Comparison of ENCODE assay signal across 18 cellular contexts in genomic region chr19:1166872-1167573, GRCh38. TPM values are rescaled to one million over a fixed set of nuclear protein-coding genes. Genes with fewer than 3 reads are reported as not detected.
DNase-seq lines count a peak whose midpoint lies in the region; ATAC-seq, FAIRE-seq and TF ChIP-seq lines count a peak whose summit lies in the region.
"Had no signal": no experiment of that assay in that cellular context is flagged by ENCODE, and none has a peak within 500 bp of the region (broad histone marks: within the 10 kb centered on the region; RNA-seq: fewer than 3 reads in every experiment).

No MANE protein-coding gene starts in this region.

- no peaks in the 10 kb centered on the region for H3K27me3 ChIP-seq in H9 (ENCODE audit: insufficient read depth, low read length)
- H3K27me3 ChIP-seq: SJSA1 had no signal

- no peak overlapping the region for H2BK5ac ChIP-seq in H9 (ENCODE audit: insufficient read length, low read length)

- H4K91ac ChIP-seq in H9 (ENCODE audit: insufficient read length, low read depth, low read length) = no peak overlapping the region

- no peak for FAIRE-seq in kidney (lab: Jason Lieb, UNC)

- H2AFZ ChIP-seq in H9 (ENCODE audit: low read length) = no peak overlapping the region
- H2AFZ ChIP-seq: GM23248 had no signal

- H3K9ac ChIP-seq in kidney (ENCODE audit: low read length in 2 of 2) (peak overlapping the region in 1 of 2 donors; percentile 8), H9 (ENCODE audit: extremely low read depth, insufficient read length, low read length) (no peak overlapping the region)
- H3K9ac ChIP-seq: GM23248 had no signal

- no peak overlapping the region for H2AK5ac ChIP-seq in H9 (ENCODE audit: insufficient read length, low read length)

- H4K8ac ChIP-seq in H9 (replicated peaks; ENCODE audit: insufficient read length, low read depth, low read length) = no peak overlapping the region

- no peak overlapping the region for H3K4me2 ChIP-seq in H9 (ENCODE audit: insufficient read depth, insufficient read length, low read length)

- H3K27me3 Mint-ChIP-seq in WTC11 (ENCODE audit: low read depth) = no peaks in the 10 kb centered on the region
- H3K27me3 Mint-ChIP-seq in activated CD8-positive, alpha-beta T cell treated with anti-CD3 and anti-CD28 coated beads, Interleukin-2, amount 10 ng/mL, durations not matched to agents 7 days and 5 days (ENCODE audit: low read depth) = no peaks in the 10 kb centered on the region
- no peaks in the 10 kb centered on the region for H3K27me3 Mint-ChIP-seq in progenitor cell of endocrine pancreas
- H3K27me3 Mint-ChIP-seq in H9 (ENCODE audit: low read depth) = no peaks in the 10 kb centered on the region; the same call in 1 of the 2 replicates

- no peaks in the 10 kb centered on the region for H3K23me2 ChIP-seq in H9 (ENCODE audit: insufficient read length, low read depth, low read length, poor library complexity, severe bottlenecking)

- no peak overlapping the region for H2BK120ac ChIP-seq in H9 (ENCODE audit: low read depth, low read length, poor library complexity, severe bottlenecking)

- no peak overlapping the region for H3T11ph ChIP-seq in H9 (ENCODE audit: low read length)

- H3K27ac Mint-ChIP-seq in WTC11 (peak overlapping the region; percentile 68; the same call in 1 of the 2 replicates), progenitor cell of endocrine pancreas (no peak overlapping the region), H9 (peak overlapping the region in 1 of 3 experiments; percentile 18; a peak in 2 of 7 replicates)
- no peak overlapping the region for H3K27ac Mint-ChIP-seq in activated CD8-positive, alpha-beta T cell treated with anti-CD3 and anti-CD28 coated beads, Interleukin-2, amount 10 ng/mL, durations not matched to agents 7 days and 5 days

- no peak overlapping the region for H4K5ac ChIP-seq in H9 (ENCODE audit: insufficient read length, low read depth, low read length)

- peaks cover 0 to 3% of the 10 kb centered on the region in 2 donors for H3K36me3 ChIP-seq in kidney (ENCODE audit: control insufficient read depth in 1 of 2, insufficient read depth in 2 of 2, low read length in 2 of 2)
- H3K36me3 ChIP-seq: prostate gland had no signal

- TF ChIP-seq CTCF in C4-2B (conservative IDR thresholded peaks at IDR 0.05) (no peak), WTC11 (IDR thresholded peaks at IDR 0.05) (no peak), kidney (IDR thresholded peaks at IDR 0.05; ENCODE audit: borderline replicate concordance, extremely low read depth, insufficient read depth) (no peak), progenitor cell of endocrine pancreas (IDR thresholded peaks at IDR 0.05; ENCODE audit: unreplicated experiment) (no peak), H9 (conservative IDR thresholded peaks at IDR 0.05) (no peak)

- no peak for ATAC-seq in WTC11
- no peak for ATAC-seq in activated CD8-positive, alpha-beta T cell treated with anti-CD3 and anti-CD28 coated beads, Interleukin-2, amount 10 ng/mL, durations not matched to agents 7 days and 5 days
- ATAC-seq: stimulated activated naive CD8-positive, alpha-beta T cell treated with anti-CD3 and anti-CD28 coated beads, Interleukin-15, Interleukin-2, amounts not matched to agents 100 U/mL and 50 U/mL, for 24 hours had no signal

- no peak overlapping the region for H3K18ac ChIP-seq in H9 (ENCODE audit: insufficient read length, low read depth, low read length)

- no peak overlapping the region for H3K23ac ChIP-seq in H9 (ENCODE audit: insufficient read length, low read depth, low read length)

- H3K14ac ChIP-seq in H9 (ENCODE audit: insufficient read depth, low read length) = no peak overlapping the region; the same call in 1 of the 2 replicates

- H2BK12ac ChIP-seq in H9 (ENCODE audit: insufficient read length, low read depth, low read length) = no peak overlapping the region

- H3K4me1 Mint-ChIP-seq in WTC11 (peaks cover 28% of the 10 kb centered on the region), progenitor cell of endocrine pancreas (ENCODE audit: low read depth) (peaks cover 12% of the 10 kb centered on the region), H9 (peaks cover 19 to 28% of the 10 kb centered on the region in 2 experiments)
- peaks cover 16% of the 10 kb centered on the region for H3K4me1 Mint-ChIP-seq in activated CD8-positive, alpha-beta T cell treated with anti-CD3 and anti-CD28 coated beads, Interleukin-2, amount 10 ng/mL, durations not matched to agents 7 days and 5 days (ENCODE audit: low read depth)

- peak; percentile 13 for DNase-seq in WTC11 (ENCODE audit: low spot score)
- DNase-seq in kidney = peak; percentile 73
- peak; percentile 77 for DNase-seq in posterior vena cava (ENCODE audit: low spot score)
- DNase-seq in activated CD8-positive, alpha-beta T cell treated with anti-CD3 and anti-CD28 coated beads, Interleukin-2, amount 10 ng/mL, durations not matched to agents 7 days and 5 days = no peak
- no peak for DNase-seq in activated CD4-positive, alpha-beta T cell treated with anti-CD3 and anti-CD28 coated beads for 1 hour
- no peak for DNase-seq in progenitor cell of endocrine pancreas (ENCODE audit: low spot score, unreplicated experiment)
- DNase-seq in H9 = no peak
- DNase-seq: activated CD8-positive, alpha-beta memory T cell treated with anti-CD3 and anti-CD28 coated beads, Interleukin-2, amount 50 U/mL, for 48 hours; activated naive CD4-positive, alpha-beta T cell treated with Interleukin-2 at 50 U/mL for 16 hours; COR-L47; erythroblast; GM23248; NCI-H1694 treated with DMSO at 0.1 percent for 48 hours; NCI-H446; stimulated activated naive CD8-positive, alpha-beta T cell treated with anti-CD3 and anti-CD28 coated beads, Interleukin-15, Interleukin-2, amounts not matched to agents 100 U/mL and 50 U/mL, for 24 hours had no signal

- no peak overlapping the region for H3K4ac ChIP-seq in H9 (ENCODE audit: low read depth, low read length)

- no peak overlapping the region for H2BK15ac ChIP-seq in H9 (ENCODE audit: low read depth, low read length)

- no peak overlapping the region for H3K4me3 Mint-ChIP-seq in WTC11
- H3K4me3 Mint-ChIP-seq in activated CD8-positive, alpha-beta T cell treated with anti-CD3 and anti-CD28 coated beads, Interleukin-2, amount 10 ng/mL, durations not matched to agents 7 days and 5 days = no peak overlapping the region
- no peak overlapping the region for H3K4me3 Mint-ChIP-seq in progenitor cell of endocrine pancreas (ENCODE audit: low read depth)
- H3K4me3 Mint-ChIP-seq in H9 = no peak overlapping the region

- no CpG with 5 or more reads among the region's 33 CpGs for WGBS in H9 (ENCODE audit: extremely low coverage, insufficient read length, low lambda C conversion rate)

- POLR2A ChIA-PET in WTC11 (lab: Charles Lee) = no interaction called here
- POLR2A ChIA-PET in activated CD8-positive, alpha-beta T cell treated with anti-CD3 and anti-CD28 coated beads, Interleukin-2, amount 10 ng/mL, durations not matched to agents 7 days and 5 days (lab: Charles Lee) = no interaction called here

- H3K4me1 ChIP-seq in kidney (ENCODE audit: control insufficient read depth in 1 of 2, insufficient read depth in 1 of 2, low read depth in 1 of 2, low read length in 2 of 2) = peaks cover 33 to 56% of the 10 kb centered on the region in 2 donors
- H3K4me1 ChIP-seq in H9 (ENCODE audit: insufficient read depth, low read length) = no peaks in the 10 kb centered on the region

- H3K79me1 ChIP-seq in H9 (ENCODE audit: insufficient read depth, low read depth, low read length, poor library complexity, severe bottlenecking) = peaks cover 3% of the 10 kb centered on the region

- H3K4me3 ChIP-seq in kidney (ENCODE audit: low read length in 2 of 2) = no peak overlapping the region
- H3K4me3 ChIP-seq: GM23248, prostate gland, SJSA1 had no signal

- intact Hi-C loops in kidney (cut with DNase I) (no loop called here), posterior vena cava (cut with DNase I) (no loop called here)

- H3K56ac ChIP-seq in H9 (ENCODE audit: insufficient read length, low read depth, low read length) = no peak overlapping the region

- no peak overlapping the region for H2BK20ac ChIP-seq in H9 (ENCODE audit: low read depth, low read length, poor library complexity, severe bottlenecking)

- H3K27ac ChIP-seq in C4-2B (peak overlapping the region; percentile 99), kidney (ENCODE audit: low read depth in 2 of 2, low read length in 2 of 2) (peak overlapping the region; percentile 60 to 71), H9 (ENCODE audit: insufficient read length, low read depth, low read length) (no peak overlapping the region)
- H3K27ac ChIP-seq: GM23248, prostate gland, SJSA1 had no signal

- peaks cover 12% of the 10 kb centered on the region; the same call in 1 of the 2 replicates for H3K79me2 ChIP-seq in H9 (ENCODE audit: insufficient read depth, low read length)

- CTCF ChIA-PET in WTC11 (lab: Charles Lee) = interaction anchor here (0.7 to 2.6 kb wide), 3 partner anchors 17 to 55 kb away, joined by 3 to 8 read pairs (median 4); no protein-coding TSS in a partner anchor
- CTCF ChIA-PET in activated CD8-positive, alpha-beta T cell treated with anti-CD3 and anti-CD28 coated beads, Interleukin-2, amount 10 ng/mL, durations not matched to agents 7 days and 5 days (lab: Charles Lee) = interaction anchor here (1.8 kb wide), 1 partner anchor 54 kb away, joined by 6 read pairs; no protein-coding TSS in a partner anchor

- H3K9me3 ChIP-seq in kidney (ENCODE audit: control insufficient read depth in 1 of 2, low read length in 2 of 2) = no peaks in the 10 kb centered on the region
- H3K9me3 ChIP-seq in H9 (ENCODE audit: control insufficient read depth, low read depth, low read length) = no peaks in the 10 kb centered on the region
- H3K9me3 ChIP-seq: prostate gland had no signal

- no peaks in the 10 kb centered on the region; the same call in 1 of the 2 replicates for H3K36me3 Mint-ChIP-seq in WTC11
- peaks cover 16% of the 10 kb centered on the region for H3K36me3 Mint-ChIP-seq in activated CD8-positive, alpha-beta T cell treated with anti-CD3 and anti-CD28 coated beads, Interleukin-2, amount 10 ng/mL, durations not matched to agents 7 days and 5 days (ENCODE audit: low read depth)
- H3K36me3 Mint-ChIP-seq in progenitor cell of endocrine pancreas (ENCODE audit: insufficient read depth) = peaks cover 3% of the 10 kb centered on the region
- peaks cover 1 to 12% (median 7%) of the 10 kb centered on the region in 3 experiments for H3K36me3 Mint-ChIP-seq in H9 (ENCODE audit: insufficient read depth in 1 of 3, low read depth in 3 of 3)

- H3K9me3 Mint-ChIP-seq in WTC11 (no peaks in the 10 kb centered on the region), progenitor cell of endocrine pancreas (ENCODE audit: low read depth) (no peaks in the 10 kb centered on the region), H9 (no peaks in the 10 kb centered on the region)
- H3K9me3 Mint-ChIP-seq in activated CD8-positive, alpha-beta T cell treated with anti-CD3 and anti-CD28 coated beads, Interleukin-2, amount 10 ng/mL, durations not matched to agents 7 days and 5 days (ENCODE audit: insufficient read depth) = no peaks in the 10 kb centered on the region

- H4K20me1 ChIP-seq in H9 (ENCODE audit: control insufficient read depth, insufficient read depth, insufficient read length) = peaks cover 5% of the 10 kb centered on the region

RNA-seq across cellular contexts. Expression of gene SBNO2, which starts 7.0 kb away (rescaled TPM):
- total RNA-seq in WTC11 (2021) (40.7 to 57.3 TPM (median 48.0 TPM) in 3 replicates), kidney (156 TPM), posterior vena cava (10 to 100 TPM; 63.5 to 71.0 TPM), progenitor cell of endocrine pancreas (40.9 and 43.2 TPM in 2 replicates), H9 (2021) (41.3 and 46.3 TPM in 2 replicates)
- 12.2 TPM for polyA plus RNA-seq in kidney (ENCODE audit: insufficient read depth, low read depth, low replicate concordance)
- total RNA-seq in activated CD8-positive, alpha-beta T cell treated with anti-CD3 and anti-CD28 coated beads, Interleukin-2, amount 10 ng/mL, durations not matched to agents 7 days and 5 days = 10 to 100 TPM; 58.6 to 70.5 TPM

RNA-seq across cellular contexts. Expression of gene STK11, which starts 38.6 kb away (rescaled TPM):
- total RNA-seq in WTC11 (2021) (106 to 112 TPM (median 106 TPM) in 3 replicates), kidney (57.7 TPM), posterior vena cava (10 to 100 TPM; 32.5 to 35.9 TPM), progenitor cell of endocrine pancreas (59.3 and 61.5 TPM in 2 replicates), H9 (2021) (74.3 and 75.5 TPM in 2 replicates)
- polyA plus RNA-seq in kidney (ENCODE audit: insufficient read depth, low read depth, low replicate concordance) = 40.7 TPM
- total RNA-seq in activated CD8-positive, alpha-beta T cell treated with anti-CD3 and anti-CD28 coated beads, Interleukin-2, amount 10 ng/mL, durations not matched to agents 7 days and 5 days = 10 to 100 TPM; 68.8 to 70.8 TPM

Comparison
In these comparisons a context has a peak if more than half of its experiments do, and no peak if none do; other contexts are left out.
1. DNase-seq: peak in WTC11 (single experiment), kidney (single experiment) and posterior vena cava (single experiment); none in activated CD8-positive, alpha-beta T cell treated with anti-CD3 and anti-CD28 coated beads, Interleukin-2, amount 10 ng/mL, durations not matched to agents 7 days and 5 days (single experiment), activated CD4-positive, alpha-beta T cell treated with anti-CD3 and anti-CD28 coated beads for 1 hour (single experiment), progenitor cell of endocrine pancreas (single experiment) and H9 (single experiment).